ENCODE assay signal across 1 cellular context in genomic region chr15:40441736-40442531, GRCh38.
TF ChIP-seq lines count a peak whose summit lies in the region.

No MANE protein-coding gene starts in this region.

TF ChIP-seq in HepG2, 621 proteins besides CTCF, POLR2A, EP300 and RAD21 (continued from another document and continues in another):
- TF ChIP-seq REST (IDR thresholded peaks at IDR 0.05; ENCODE audit: borderline replicate concordance in 1 of 2, low read depth in 1 of 2, low read length in 2 of 2): no peak
- peak; percentile 36 for TF ChIP-seq ZFY (CRISPR knock-in tag; IDR thresholded peaks at IDR 0.05)
- no peak for TF ChIP-seq CENPX (CRISPR knock-in tag; IDR thresholded peaks at IDR 0.05)
- peak; percentile 77 for TF ChIP-seq SAP130 (CRISPR knock-in tag; IDR thresholded peaks at IDR 0.05; ENCODE audit: low read depth)
- no peak for TF ChIP-seq ZNF780A (CRISPR knock-in tag; IDR thresholded peaks at IDR 0.05)
- TF ChIP-seq NFE2L2 (IDR thresholded peaks at IDR 0.05; ENCODE audit: low read length): no peak
- TF ChIP-seq ZNF224 (CRISPR knock-in tag; IDR thresholded peaks at IDR 0.05): no peak
- TF ChIP-seq LCORL (IDR thresholded peaks at IDR 0.05): no peak
- TF ChIP-seq LCORL (CRISPR knock-in tag; IDR thresholded peaks at IDR 0.05): 0 out of 2 replicates have a peak, but pooled peaks have one; percentile 34
- no peak for TF ChIP-seq EEA1 (CRISPR knock-in tag; IDR thresholded peaks at IDR 0.05; ENCODE audit: borderline replicate concordance)
- TF ChIP-seq NR2F6 (IDR thresholded peaks at IDR 0.05): no peak
- TF ChIP-seq NR2F6 (CRISPR knock-in tag; IDR thresholded peaks at IDR 0.05): no peak
- no peak for TF ChIP-seq SNAPC5 (CRISPR knock-in tag; IDR thresholded peaks at IDR 0.05; ENCODE audit: borderline replicate concordance)
- no peak for TF ChIP-seq ATF7 (IDR thresholded peaks at IDR 0.05)
- TF ChIP-seq ATF7 (CRISPR knock-in tag; IDR thresholded peaks at IDR 0.05): no peak
- TF ChIP-seq MYNN (CRISPR knock-in tag; IDR thresholded peaks at IDR 0.05; ENCODE audit: low read depth): no peak
- no peak for TF ChIP-seq ZNF646 (CRISPR knock-in tag; IDR thresholded peaks at IDR 0.05)
- no peak for TF ChIP-seq MBNL3 (CRISPR knock-in tag; conservative IDR thresholded peaks at IDR 0.05)
- TF ChIP-seq ISX (CRISPR knock-in tag; conservative IDR thresholded peaks at IDR 0.05): no peak
- 0 out of 2 replicates have a peak, but pooled peaks have one; percentile 37 for TF ChIP-seq MEIS1 (CRISPR knock-in tag; IDR thresholded peaks at IDR 0.05; ENCODE audit: borderline replicate concordance)
- no peak for TF ChIP-seq ZNF253 (CRISPR knock-in tag; IDR thresholded peaks at IDR 0.05; ENCODE audit: borderline replicate concordance)
- TF ChIP-seq TFDP2 (CRISPR knock-in tag; IDR thresholded peaks at IDR 0.05): peak; percentile 45; the same call in 1 of the 2 replicates
- no peak for TF ChIP-seq ZSCAN21 (CRISPR knock-in tag; IDR thresholded peaks at IDR 0.05; ENCODE audit: borderline replicate concordance)
- no peak for TF ChIP-seq FOSL2 (CRISPR knock-in tag; IDR thresholded peaks at IDR 0.05)
- no peak for TF ChIP-seq ESRRA (CRISPR knock-in tag; IDR thresholded peaks at IDR 0.05; ENCODE audit: low read depth)
- no peak for TF ChIP-seq ZSCAN12 (CRISPR knock-in tag; IDR thresholded peaks at IDR 0.05)
- TF ChIP-seq ZNF282 (IDR thresholded peaks at IDR 0.05; ENCODE audit: partially characterized antibody): no peak
- no peak for TF ChIP-seq RNF2 (conservative IDR thresholded peaks at IDR 0.05; ENCODE audit: low read depth)
- no peak for TF ChIP-seq IRF1 (CRISPR knock-in tag; IDR thresholded peaks at IDR 0.05; ENCODE audit: low read depth)
- TF ChIP-seq ZNF441 (CRISPR knock-in tag; IDR thresholded peaks at IDR 0.05; ENCODE audit: borderline replicate concordance): no peak
- peak; percentile 72; the same call in 1 of the 2 replicates for TF ChIP-seq PATZ1 (CRISPR knock-in tag; IDR thresholded peaks at IDR 0.05)
- TF ChIP-seq XRCC5 (optimal IDR thresholded peaks at IDR 0.05; ENCODE audit: low read length): peak; percentile 40
- peak; percentile 30; the same call in 1 of the 2 replicates for TF ChIP-seq TFDP1 (CRISPR knock-in tag; IDR thresholded peaks at IDR 0.05; ENCODE audit: borderline replicate concordance)
- TF ChIP-seq NCOR1 (IDR thresholded peaks at IDR 0.05; ENCODE audit: borderline replicate concordance, low read length): no peak
- no peak for TF ChIP-seq HIC2 (CRISPR knock-in tag; IDR thresholded peaks at IDR 0.05; ENCODE audit: low read depth)
- TF ChIP-seq RBFOX2 (IDR thresholded peaks at IDR 0.05; ENCODE audit: low read depth, low read length): peak; percentile 56
- peak; percentile 77 for TF ChIP-seq ZNF687 (CRISPR knock-in tag; IDR thresholded peaks at IDR 0.05)
- peak; percentile 19; the same call in 1 of the 2 replicates for TF ChIP-seq ERF (CRISPR knock-in tag; IDR thresholded peaks at IDR 0.05)
- no peak for TF ChIP-seq GTF3A (CRISPR knock-in tag; conservative IDR thresholded peaks at IDR 0.05)
- TF ChIP-seq HNF4G (IDR thresholded peaks at IDR 0.05; ENCODE audit: borderline replicate concordance, low read depth, low read length): peak; percentile 61
- TF ChIP-seq HNF4G (CRISPR knock-in tag; IDR thresholded peaks at IDR 0.05; ENCODE audit: borderline replicate concordance, low read depth): 0 out of 2 replicates have a peak, but pooled peaks have one; percentile 27
- peak; percentile 60; the same call in 1 of the 2 replicates for TF ChIP-seq ZNF768 (CRISPR knock-in tag; IDR thresholded peaks at IDR 0.05)
